Comparison of ENCODE assay signal across 9 cellular contexts in the genomic region with DNA sequence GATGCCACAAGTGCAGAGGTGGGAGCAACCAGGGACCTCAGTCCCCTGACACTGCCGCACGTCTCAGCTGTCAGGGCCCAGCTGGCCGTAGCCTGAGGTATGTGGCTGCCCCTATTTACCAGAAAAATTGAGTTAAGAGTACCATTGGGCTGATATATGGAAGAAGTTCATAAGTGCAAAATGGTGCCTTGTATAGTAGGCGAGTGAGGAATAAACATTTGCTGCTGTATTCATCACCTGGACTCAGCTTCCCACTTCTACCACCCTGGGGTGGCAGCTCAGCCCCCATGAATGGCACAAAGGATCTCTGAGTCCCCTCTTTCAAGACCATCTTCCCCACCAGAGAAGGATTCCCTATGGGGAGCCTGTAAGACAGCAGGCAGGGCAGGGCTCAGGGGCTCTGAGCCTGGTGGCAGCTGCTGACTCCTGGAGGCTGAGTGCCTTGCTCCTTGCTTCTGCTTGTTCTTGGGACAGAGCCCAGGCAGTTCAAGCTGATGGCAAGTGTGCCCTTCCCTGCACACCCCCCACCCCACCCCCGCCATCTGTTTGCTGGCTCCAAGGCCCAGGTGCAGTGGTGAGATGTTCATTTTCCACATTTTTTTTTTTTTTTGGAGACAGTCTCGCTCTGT. TPM values are rescaled to one million over a fixed set of nuclear protein-coding genes. Genes with fewer than 3 reads are reported as not detected.
A peak's percentile ranks its signal among the peaks of the same experiment; 100 is the strongest.
DNase-seq lines count a peak whose midpoint lies in the region; ATAC-seq and TF ChIP-seq lines count a peak whose summit lies in the region.
"Had no signal": no experiment of that assay in that cellular context is flagged by ENCODE, and none has a peak within 500 bp of the region (broad histone marks: within the 10 kb centered on the region; RNA-seq: fewer than 3 reads in every experiment).

No MANE protein-coding gene starts in this region.

- H3K36me3 ChIP-seq in cardiac muscle cell = peaks cover 29% of the 10 kb centered on the region
- peaks cover 60% of the 10 kb centered on the region for H3K36me3 ChIP-seq in right atrium auricular region
- H3K36me3 ChIP-seq in thyroid gland = peaks cover 22 to 23% of the 10 kb centered on the region in 2 donors

- H3K4me3 ChIP-seq in cardiac muscle cell = no peak overlapping the region
- no peak overlapping the region for H3K4me3 ChIP-seq in right atrium auricular region
- H3K4me3 ChIP-seq in thyroid gland (replicated peaks in 1 of 3) = no peak overlapping the region
- H3K4me3 ChIP-seq: colonic mucosa had no signal

- DNase-seq in cardiac muscle cell (ENCODE audit: low read depth in 1 of 2, low spot score in 1 of 2) (peak in 1 of 2 donors; percentile 19), right atrium auricular region (ENCODE audit: low spot score) (no peak), NCI-H524 (lab: John Stamatoyannopoulos, UW) (peak; percentile 87 to 91), cerebellar cortex (ENCODE audit: low spot score) (peak; percentile 71), thyroid gland (peak; percentile 84 to 86), COLO829 (ENCODE audit: low spot score) (no peak)
- DNase-seq: colonic mucosa had no signal

- no peaks in the 10 kb centered on the region for H3K9me3 ChIP-seq in cardiac muscle cell (ENCODE audit: low read depth)
- no peaks in the 10 kb centered on the region for H3K9me3 ChIP-seq in right atrium auricular region
- no peaks in the 10 kb centered on the region for H3K9me3 ChIP-seq in thyroid gland
- H3K9me3 ChIP-seq: colonic mucosa had no signal

- no peaks in the 10 kb centered on the region for H3K27me3 ChIP-seq in cardiac muscle cell
- H3K27me3 ChIP-seq in right atrium auricular region = no peaks in the 10 kb centered on the region
- H3K27me3 ChIP-seq in thyroid gland = no peaks in the 10 kb centered on the region
- H3K27me3 ChIP-seq: colonic mucosa had no signal

- peak overlapping the region; percentile 81 for H3K27ac ChIP-seq in cardiac muscle cell
- no peak overlapping the region for H3K27ac ChIP-seq in right atrium auricular region
- peak overlapping the region; percentile 35 to 75 (median 50) for H3K27ac ChIP-seq in thyroid gland
- H3K27ac ChIP-seq: colonic mucosa had no signal

- no peak for TF ChIP-seq CTCF in cardiac muscle cell (IDR thresholded peaks at IDR 0.05; ENCODE audit: low read depth, low read length)
- no peak for TF ChIP-seq CTCF in right atrium auricular region (IDR thresholded peaks at IDR 0.05)
- TF ChIP-seq CTCF in thyroid gland (IDR thresholded peaks at IDR 0.05) = no peak

- no peak for TF ChIP-seq POLR2A in thyroid gland (IDR thresholded peaks at IDR 0.05)

- H3K4me1 ChIP-seq in cardiac muscle cell (ENCODE audit: low read depth) (peaks cover 18% of the 10 kb centered on the region), right atrium auricular region (peaks cover 0 to 56% of the 10 kb centered on the region in 2 donors), thyroid gland (peaks cover 48 to 51% of the 10 kb centered on the region in 2 donors)

- 67 to 71% methylated on average over 6 of the region's 6 CpGs for WGBS in thyroid gland, 2 donors

- intact Hi-C loops in thyroid gland (cut with DNase I) = no loop called here

- ATAC-seq in GM18519 (IDR thresholded peaks at IDR 0.05; ENCODE audit: low FRiP score, unreplicated experiment) (no peak), HG03039 (IDR thresholded peaks at IDR 0.05; ENCODE audit: unreplicated experiment) (no peak)

RNA-seq across cellular contexts. Expression of gene TRPV2, which starts 29.0 kb away (rescaled TPM):
- total RNA-seq in cardiac muscle cell (0.09 and 0.28 TPM in 2 replicates), right atrium auricular region (10 to 100 TPM in 1 of 2 donors, 1 to 10 TPM in 1; 6.7 to 15.0 TPM), thyroid gland (10 to 100 TPM in 1 of 4 donors, 1 to 10 TPM in 3; 3.2 to 12.5 (median 6.5) TPM)
- 0.72 and 0.93 TPM in 2 replicates for polyA plus RNA-seq in cardiac muscle cell

RNA-seq across cellular contexts. Expression of gene LRRC75A, which starts 47.6 kb away (rescaled TPM):
- total RNA-seq in cardiac muscle cell (23.1 and 31.3 TPM in 2 replicates), right atrium auricular region (1 to 10 TPM in 1 of 2 donors, under 1 TPM in 1; 0.93 to 2.6 TPM), thyroid gland (10 to 100 TPM in 1 of 4 donors, 1 to 10 TPM in 3; 4.0 to 16.7 (median 7.8) TPM)
- 9.0 and 9.1 TPM in 2 replicates for polyA plus RNA-seq in cardiac muscle cell

Comparison
In these comparisons a context has a peak if more than half of its experiments do, and no peak if none do; other contexts are left out.
1. H3K27ac ChIP-seq: peak in cardiac muscle cell (single experiment) and thyroid gland (3 of 3); none in right atrium auricular region (0 of 2).
2. DNase-seq: peak in NCI-H524 (2 of 2), cerebellar cortex (single experiment) and thyroid gland (2 of 2); none in right atrium auricular region (single experiment) and COLO829 (single experiment).